Comparison of ENCODE assay signal across 19 cellular contexts in genomic region chr3:57064615-57065014, GRCh38. TPM values are rescaled to one million over a fixed set of nuclear protein-coding genes. Genes with fewer than 3 reads are reported as not detected.
"Had no signal": no experiment of that assay in that cellular context is flagged by ENCODE, and none has a peak within 500 bp of the region (broad histone marks: within the 10 kb centered on the region; RNA-seq: fewer than 3 reads in every experiment).

No MANE protein-coding gene starts in this region.

- H3K4me3 Mint-ChIP-seq: neural crest cell had no signal

- DNase-seq: activated CD4-positive, alpha-beta T cell treated with anti-CD3 and anti-CD28 coated beads, Interleukin-2, amount 50 U/mL, for 4 hours; activated naive CD4-positive, alpha-beta T cell treated with anti-CD3 and anti-CD28 coated beads, Interleukin-2, amount 50 U/mL, for 16 hours; activated T-cell treated with anti-CD3 and anti-CD28 coated beads, Interleukin-2, amount 50 U/mL, for 1 hour; adrenal gland; central memory CD4-positive, alpha-beta T cell; cortex of kidney; effector CD8-positive, alpha-beta T cell; gastrocnemius medialis; heart right ventricle; pancreas; stimulated activated CD4-positive, alpha-beta T cell treated with anti-CD3 and anti-CD28 coated beads, Interleukin-4, amount 100 ng/mL, for 1 hour; stimulated activated CD8-positive, alpha-beta memory T cell treated with anti-CD3 and anti-CD28 coated beads, Interleukin-4, amount 100 ng/mL, for 48 hours; stimulated activated naive CD8-positive, alpha-beta T cell treated with anti-CD3 and anti-CD28 coated beads, Interleukin-15, Interleukin-2, amounts not matched to agents 100 U/mL and 50 U/mL, for 24 hours; upper lobe of right lung had no signal

- H3K27ac ChIP-seq: adrenal gland, gastrocnemius medialis, heart right ventricle, pancreas, upper lobe of right lung had no signal

- H3K9me3 Mint-ChIP-seq: neural crest cell had no signal

- ATAC-seq: gastrocnemius medialis; heart right ventricle; pancreas; stimulated activated naive CD8-positive, alpha-beta T cell treated with anti-CD3 and anti-CD28 coated beads, Interleukin-15, Interleukin-2, amounts not matched to agents 100 U/mL and 50 U/mL, for 24 hours had no signal

- H3K4me3 ChIP-seq: adrenal gland, gastrocnemius medialis, heart right ventricle, pancreas, suprapubic skin, upper lobe of right lung had no signal

- H3K27me3 ChIP-seq: adrenal gland, gastrocnemius medialis, heart right ventricle, pancreas, suprapubic skin, upper lobe of right lung had no signal

- H3K4me1 ChIP-seq: gastrocnemius medialis had no signal

- H3K9me3 ChIP-seq: adrenal gland, gastrocnemius medialis, heart right ventricle, pancreas, suprapubic skin, upper lobe of right lung had no signal

- H3K36me3 ChIP-seq: adrenal gland, gastrocnemius medialis, heart right ventricle, pancreas, suprapubic skin, upper lobe of right lung had no signal

RNA-seq across cellular contexts. Expression of gene SPATA12, which starts 4.2 kb away (rescaled TPM):
- total RNA-seq: fibroblast of lung, gastrocnemius medialis, heart right ventricle, liver, mesenteric fat pad, neural crest cell, suprapubic skin had no signal
- polyA plus RNA-seq: fibroblast of lung, heart right ventricle, liver, pancreas had no signal
